ENCODE assay signal across 15 cellular contexts in the genomic region with DNA sequence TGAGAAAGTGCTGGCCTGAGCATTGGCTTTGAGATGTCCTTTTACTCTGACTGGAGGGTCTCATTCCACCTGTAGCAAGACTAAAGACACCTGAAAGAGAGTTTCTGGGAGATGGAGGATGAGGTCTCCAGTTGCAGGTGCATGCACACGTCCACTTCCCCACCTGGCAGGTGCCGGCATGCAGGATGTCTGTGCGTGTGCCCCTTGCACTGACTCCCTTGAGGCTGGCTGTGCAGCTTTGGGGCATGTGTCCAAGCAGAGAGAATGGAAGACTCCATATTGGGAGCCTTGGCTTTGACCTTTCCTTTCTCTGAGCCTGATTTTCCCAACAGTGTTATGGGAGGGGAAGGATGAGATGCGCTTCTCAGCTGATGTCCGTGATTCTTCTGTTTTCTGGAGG. TPM values are rescaled to one million over a fixed set of nuclear protein-coding genes. Genes with fewer than 3 reads are reported as not detected.
A peak's percentile ranks its signal among the peaks of the same experiment; 100 is the strongest.
DNase-seq lines count a peak whose midpoint lies in the region; TF ChIP-seq lines count a peak whose summit lies in the region.
"Had no signal": no experiment of that assay in that cellular context is flagged by ENCODE, and none has a peak within 500 bp of the region (broad histone marks: within the 10 kb centered on the region; RNA-seq: fewer than 3 reads in every experiment).

No MANE protein-coding gene starts in this region.

- no peak overlapping the region for H3K4me2 ChIP-seq in H9 (ENCODE audit: insufficient read depth, insufficient read length, low read length)
- H3K4me2 ChIP-seq in neural cell (ENCODE audit: low read length) = no peak overlapping the region

- H3K27ac Mint-ChIP-seq in H9 = no peak overlapping the region
- no peak overlapping the region for H3K27ac Mint-ChIP-seq in chondrocyte (ENCODE audit: unreplicated experiment)

- TF ChIP-seq EP300 in neural cell (conservative IDR thresholded peaks at IDR 0.05; ENCODE audit: poor library complexity, severe bottlenecking) = no peak

- H3K4ac ChIP-seq in H9 (ENCODE audit: low read depth, low read length) = no peak overlapping the region

- no peak overlapping the region for H4K5ac ChIP-seq in H9 (ENCODE audit: insufficient read length, low read depth, low read length)

- peak; percentile 5 for DNase-seq in H9
- DNase-seq in chondrocyte (ENCODE audit: low spot score) = peak; percentile 37
- peak; percentile 42 for DNase-seq in spleen
- no peak for DNase-seq in activated naive CD4-positive, alpha-beta T cell treated with Interleukin-2 at 50 U/mL for 16 hours
- DNase-seq in DMS 273 (lab: John Stamatoyannopoulos, UW; ENCODE audit: unreplicated experiment) = no peak
- no peak for DNase-seq in mesenteric fat pad (ENCODE audit: low spot score)
- DNase-seq: C1 segment of cervical spinal cord; Calu3; CD4-positive, alpha-beta memory T cell; COR-L47; DMS153; DND-41; GOT3; HCEC 1CT had no signal

- H3K27me3 Mint-ChIP-seq in H9 (ENCODE audit: low read depth) (peaks cover 40% of the 10 kb centered on the region), chondrocyte (ENCODE audit: low read depth) (peaks cover 40% of the 10 kb centered on the region)

- intact Hi-C loops in spleen (cut with DNase I; ENCODE audit: low total_unique reads) = loop anchor here (10.0 kb wide), 1 partner anchor 58 kb away; no protein-coding TSS in a partner anchor

- H4K20me1 ChIP-seq in H9 (ENCODE audit: control insufficient read depth, insufficient read depth, insufficient read length) (no peaks in the 10 kb centered on the region), neural cell (ENCODE audit: insufficient read depth) (no peaks in the 10 kb centered on the region)

- no peaks in the 10 kb centered on the region for H3K27me3 ChIP-seq in H9 (ENCODE audit: insufficient read depth, low read length)
- H3K27me3 ChIP-seq in neural cell (ENCODE audit: insufficient read depth, low read depth, low read length) = no peaks in the 10 kb centered on the region
- peaks cover 0 to 29% (median 10%) of the 10 kb centered on the region in 7 donors for H3K27me3 ChIP-seq in spleen (replicated peaks in 1 of 7)

- no peaks in the 10 kb centered on the region for H3K9me2 ChIP-seq in neural cell (ENCODE audit: insufficient read depth, low read length)

- H3K36me3 ChIP-seq in neural cell (ENCODE audit: insufficient read depth, low read length) (no peaks in the 10 kb centered on the region), spleen (no peaks in the 10 kb centered on the region)

- H3K36me3 Mint-ChIP-seq in H9 (ENCODE audit: insufficient read depth in 1 of 3, low read depth in 3 of 3) (no peaks in the 10 kb centered on the region), chondrocyte (ENCODE audit: low read depth) (no peaks in the 10 kb centered on the region)
- H3K36me3 Mint-ChIP-seq: CD4-positive, alpha-beta memory T cell had no signal

- WGBS in H9 (ENCODE audit: extremely low coverage, insufficient read length, low lambda C conversion rate) = no CpG with 5 or more reads among the region's 5 CpGs
- WGBS in spleen, 5 donors = 85 to 87% (median 86%) methylated on average over 5 of the region's 5 CpGs

- H2AFZ ChIP-seq in H9 (ENCODE audit: low read length) (no peak overlapping the region), neural cell (ENCODE audit: low read depth, low read length) (no peak overlapping the region)

- no peak overlapping the region for H4K8ac ChIP-seq in H9 (replicated peaks; ENCODE audit: insufficient read length, low read depth, low read length)

- H3K79me2 ChIP-seq in H9 (ENCODE audit: insufficient read depth, low read length) (no peaks in the 10 kb centered on the region), neural cell (replicated peaks; ENCODE audit: insufficient read depth, low read length) (peaks cover 16% of the 10 kb centered on the region)

- H3K18ac ChIP-seq in H9 (ENCODE audit: insufficient read length, low read depth, low read length) = no peak overlapping the region

- no peak for TF ChIP-seq POLR2A in spleen (IDR thresholded peaks at IDR 0.05)

- TF ChIP-seq RAD21 in neural cell (conservative IDR thresholded peaks at IDR 0.05) = no peak

- H3K23me2 ChIP-seq in H9 (ENCODE audit: insufficient read length, low read depth, low read length, poor library complexity, severe bottlenecking) = no peaks in the 10 kb centered on the region

- H3K4me1 Mint-ChIP-seq in H9 (peaks cover 12 to 15% of the 10 kb centered on the region in 2 experiments), chondrocyte (ENCODE audit: low read depth) (peaks cover 13% of the 10 kb centered on the region)

- H3K27ac ChIP-seq in H9 (ENCODE audit: insufficient read length, low read depth, low read length) = no peak overlapping the region
- peak overlapping the region; percentile 94 for H3K27ac ChIP-seq in neural cell (ENCODE audit: low read length)
- H3K27ac ChIP-seq in spleen = no peak overlapping the region

- H3K4me3 Mint-ChIP-seq in H9 (no peak overlapping the region), chondrocyte (ENCODE audit: unreplicated experiment) (no peak overlapping the region)
- H3K4me3 Mint-ChIP-seq: CD4-positive, alpha-beta memory T cell had no signal

- H3K9me3 ChIP-seq in H9 (ENCODE audit: control insufficient read depth, low read depth, low read length) (no peaks in the 10 kb centered on the region), neural cell (ENCODE audit: low read length) (no peaks in the 10 kb centered on the region), spleen (no peaks in the 10 kb centered on the region)

- TF ChIP-seq CTCF in H9 (conservative IDR thresholded peaks at IDR 0.05) = no peak
- no peak for TF ChIP-seq CTCF in chondrocyte (IDR thresholded peaks at IDR 0.05)
- no peak for TF ChIP-seq CTCF in neural cell (IDR thresholded peaks at IDR 0.05; ENCODE audit: poor library complexity, severe bottlenecking)
- no peak for TF ChIP-seq CTCF in spleen (IDR thresholded peaks at IDR 0.05 in 8 of 11, conservative IDR thresholded peaks at IDR 0.05 in 3 of 11)

- no peak overlapping the region for H2BK120ac ChIP-seq in H9 (ENCODE audit: low read depth, low read length, poor library complexity, severe bottlenecking)

- no peak overlapping the region for H4K91ac ChIP-seq in H9 (ENCODE audit: insufficient read length, low read depth, low read length)

- no peak overlapping the region for H2AK5ac ChIP-seq in H9 (ENCODE audit: insufficient read length, low read length)

- H2BK15ac ChIP-seq in H9 (ENCODE audit: low read depth, low read length) = no peak overlapping the region

- H2BK20ac ChIP-seq in H9 (ENCODE audit: low read depth, low read length, poor library complexity, severe bottlenecking) = no peak overlapping the region

- H2BK5ac ChIP-seq in H9 (ENCODE audit: insufficient read length, low read length) = no peak overlapping the region

- H3K4me1 ChIP-seq in H9 (ENCODE audit: insufficient read depth, low read length) = no peaks in the 10 kb centered on the region
- peaks cover 4 to 9% (median 8%) of the 10 kb centered on the region in 6 donors for H3K4me1 ChIP-seq in spleen

- H3K23ac ChIP-seq in H9 (ENCODE audit: insufficient read length, low read depth, low read length) = no peak overlapping the region

- no peak overlapping the region for H3T11ph ChIP-seq in H9 (ENCODE audit: low read length)

- H2BK12ac ChIP-seq in H9 (ENCODE audit: insufficient read length, low read depth, low read length) = no peak overlapping the region

- H3K14ac ChIP-seq in H9 (ENCODE audit: insufficient read depth, low read length) = no peak overlapping the region

- no peak overlapping the region for H3K9ac ChIP-seq in H9 (ENCODE audit: extremely low read depth, insufficient read length, low read length)
- H3K9ac ChIP-seq in neural cell (ENCODE audit: low read length) = no peak overlapping the region

- no peaks in the 10 kb centered on the region for H3K79me1 ChIP-seq in H9 (ENCODE audit: insufficient read depth, low read depth, low read length, poor library complexity, severe bottlenecking)

- no peak overlapping the region for H3K56ac ChIP-seq in H9 (ENCODE audit: insufficient read length, low read depth, low read length)

- no peak overlapping the region for H3K4me3 ChIP-seq in neural cell (ENCODE audit: low read length)
- no peak overlapping the region for H3K4me3 ChIP-seq in spleen

- H3F3A ChIP-seq in neural cell (ENCODE audit: insufficient read depth, low read length, poor library complexity, severe bottlenecking) = no peaks in the 10 kb centered on the region

- H3K9me3 Mint-ChIP-seq in H9 (no peaks in the 10 kb centered on the region; a peak in 1 of 5 replicates), chondrocyte (ENCODE audit: low read depth) (no peaks in the 10 kb centered on the region)
- H3K9me3 Mint-ChIP-seq: CD4-positive, alpha-beta memory T cell had no signal

TF ChIP-seq in neural cell, 6 proteins besides CTCF, POLR2A, EP300 and RAD21 (continues in another document):
- TF ChIP-seq SMC3 (conservative IDR thresholded peaks at IDR 0.05; ENCODE audit: poor library complexity) (no peak), TAF1 (IDR thresholded peaks at IDR 0.05; ENCODE audit: low read depth) (no peak), EZH2 (IDR thresholded peaks at IDR 0.05; ENCODE audit: borderline replicate concordance, insufficient read depth, low read length, poor library complexity, severe bottlenecking) (no peak), MXI1 (conservative IDR thresholded peaks at IDR 0.05; ENCODE audit: poor library complexity, severe bottlenecking) (no peak)

RNA-seq across cellular contexts. Expression of a gene that starts 44.0 kb away (rescaled TPM):
- total RNA-seq in H9 (2021) (14.8 and 14.9 TPM in 2 replicates), chondrocyte (14.1 to 17.2 TPM (median 14.3 TPM) in 3 replicates), spleen (1 to 10 TPM; 1.4 to 3.2 (median 2.1) TPM), mesenteric fat pad (5.9 TPM)
- polyA plus RNA-seq in neural cell (125 and 130 TPM in 2 replicates), spleen (under 1 TPM; 0.17 to 0.42 (median 0.21) TPM)
- 180 and 187 TPM in 2 replicates for polyA minus RNA-seq in neural cell

RNA-seq across cellular contexts. Expression of a gene that starts 49.8 kb away (rescaled TPM):
- total RNA-seq in H9 (2021) (346 and 348 TPM in 2 replicates), chondrocyte (208 to 225 TPM (median 219 TPM) in 3 replicates), spleen (100 to 1,000 TPM; 189 to 351 (median 204) TPM), mesenteric fat pad (144 TPM)
- polyA plus RNA-seq in neural cell (266 and 270 TPM in 2 replicates), spleen (100 to 1,000 TPM; 343 to 437 (median 350) TPM)
- polyA minus RNA-seq in neural cell = 188 and 231 TPM in 2 replicates

Comparison
In these comparisons a context has a peak if more than half of its experiments do, and no peak if none do; other contexts are left out.
1. DNase-seq: peak in H9 (single experiment), chondrocyte (single experiment) and spleen (single experiment); none in activated naive CD4-positive, alpha-beta T cell treated with Interleukin-2 at 50 U/mL for 16 hours (single experiment), DMS 273 (single experiment) and mesenteric fat pad (single experiment).